Comparison of ENCODE assay signal across 8 cellular contexts in genomic region chr17:7477392-7478275, GRCh38. TPM values are rescaled to one million over a fixed set of nuclear protein-coding genes. Genes with fewer than 3 reads are reported as not detected.
DNase-seq lines count a peak whose midpoint lies in the region; ATAC-seq and TF ChIP-seq lines count a peak whose summit lies in the region.

No MANE protein-coding gene starts in this region.

- WGBS in prostate gland: 9% methylated on average over 26 of the region's 26 CpGs

- H3K27me3 ChIP-seq in left ventricle myocardium inferior (ENCODE audit: low read depth) (no peaks in the 10 kb centered on the region), prostate gland (replicated peaks; ENCODE audit: insufficient read depth) (no peaks in the 10 kb centered on the region)

- TF ChIP-seq POLR2A in prostate gland (IDR thresholded peaks at IDR 0.05): peak; percentile 8

- TF ChIP-seq CTCF in left ventricle myocardium inferior (IDR thresholded peaks at IDR 0.05; ENCODE audit: borderline replicate concordance) (no peak), prostate gland (IDR thresholded peaks at IDR 0.05) (no peak)

- intact Hi-C loops in left ventricle myocardium inferior (cut with micrococcal nuclease): no loop called here
- intact Hi-C loops in prostate gland (cut with DNase I): loop anchor here (5.0 kb wide), 2 partner anchors 40 to 75 kb away; partner anchors contain the start of genes FGF11, TMEM102 and TMEM256

- ATAC-seq in HG03520 (IDR thresholded peaks at IDR 0.05; ENCODE audit: unreplicated experiment): no peak

- no peaks in the 10 kb centered on the region for H3K36me3 ChIP-seq in left ventricle myocardium inferior
- no peaks in the 10 kb centered on the region for H3K36me3 ChIP-seq in prostate gland

- H3K4me3 ChIP-seq in left ventricle myocardium inferior (peak overlapping the region; percentile 100), prostate gland (peak overlapping the region; percentile 100)

- no peaks in the 10 kb centered on the region for H3K9me3 ChIP-seq in left ventricle myocardium inferior (replicated peaks)
- H3K9me3 ChIP-seq in prostate gland: no peaks in the 10 kb centered on the region

- H3K4me1 ChIP-seq in left ventricle myocardium inferior: peaks cover 94% of the 10 kb centered on the region
- peaks cover 22% of the 10 kb centered on the region for H3K4me1 ChIP-seq in prostate gland (replicated peaks)

- peak overlapping the region; percentile 95 for H3K27ac ChIP-seq in angular gyrus (ENCODE audit: low read depth, low read length)
- H3K27ac ChIP-seq in left ventricle myocardium inferior (replicated peaks): peak overlapping the region; percentile 100
- peak overlapping the region; percentile 100 for H3K27ac ChIP-seq in prostate gland

- DNase-seq in AG20443 (ENCODE audit: low spot score) (peak; percentile 87), MV-4-11 (lab: John Stamatoyannopoulos, UW) (peak; percentile 69), left ventricle myocardium inferior (no peak), prostate gland (ENCODE audit: low spot score) (no peak), GM19238 (ENCODE audit: insufficient read length, low spot score) (no peak), GOT3 (lab: John Stamatoyannopoulos, UW) (no peak)

RNA-seq across cellular contexts. Expression of gene ZBTB4, which starts 1.8 kb away (rescaled TPM):
- total RNA-seq in left ventricle myocardium inferior (63.4 TPM), prostate gland (10 to 100 TPM; 60.5 to 69.4 TPM)

RNA-seq across cellular contexts. Expression of gene SLC35G6, which starts 3.6 kb away (rescaled TPM):
- total RNA-seq in left ventricle myocardium inferior: not detected
- not detected for total RNA-seq in prostate gland

RNA-seq across cellular contexts. Expression of gene POLR2A, which starts 6.5 kb away (rescaled TPM):
- total RNA-seq in left ventricle myocardium inferior: 38.7 TPM
- 100 to 1,000 TPM in 1 of 2 donors, 10 to 100 TPM in 1; 79.7 to 217 TPM for total RNA-seq in prostate gland

RNA-seq across cellular contexts. Expression of gene CHRNB1, which starts 32.8 kb away (rescaled TPM):
- total RNA-seq in left ventricle myocardium inferior (8.7 TPM), prostate gland (10 to 100 TPM in 1 of 2 donors, 1 to 10 TPM in 1; 6.9 to 10.4 TPM)

RNA-seq across cellular contexts. Expression of gene FGF11, which starts 38.3 kb away (rescaled TPM):
- total RNA-seq in left ventricle myocardium inferior (6.5 TPM), prostate gland (1 to 10 TPM; 1.2 to 4.2 TPM)

Comparison
In these comparisons a context has a peak if more than half of its experiments do, and no peak if none do; other contexts are left out.
1. DNase-seq: peak in AG20443 (single experiment) and MV-4-11 (single experiment); none in left ventricle myocardium inferior (single experiment), prostate gland (single experiment), GM19238 (single experiment) and GOT3 (single experiment).
2. Peak in every context shown above with its lines, with median percentiles within 50 percentile points of each other: H3K27ac ChIP-seq.